ENCODE assay signal across 32 cellular contexts in the genomic region with DNA sequence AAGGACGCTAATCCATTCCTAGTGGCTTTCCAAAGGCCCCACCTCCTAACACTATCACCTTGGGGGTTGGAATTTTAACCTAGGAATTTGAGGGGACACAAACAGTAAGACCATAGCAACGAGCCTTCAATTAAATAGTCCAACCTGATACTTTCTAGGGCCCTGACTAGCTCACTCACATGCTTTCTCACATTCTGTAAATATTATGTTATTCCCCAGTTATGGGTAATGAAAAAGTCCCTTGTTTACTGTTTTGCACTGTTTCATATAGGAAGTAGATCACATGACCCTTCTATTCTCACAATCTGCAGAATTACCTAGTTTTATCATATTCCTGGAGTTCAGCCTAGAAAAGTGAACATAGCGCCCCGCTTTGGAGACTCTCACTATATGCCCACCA.
"Had no signal": no experiment of that assay in that cellular context is flagged by ENCODE, and none has a peak within 500 bp of the region (broad histone marks: within the 10 kb centered on the region; RNA-seq: fewer than 3 reads in every experiment).

No MANE protein-coding gene starts in this region.

- H3K9me3 ChIP-seq: gastrocnemius medialis, mucosa of descending colon, prostate gland, right atrium auricular region, suprapubic skin, transverse colon, upper lobe of right lung, uterus had no signal

- FAIRE-seq: kidney had no signal

- H3K27me3 ChIP-seq: gastrocnemius medialis, hepatocyte, neural progenitor cell, right atrium auricular region, suprapubic skin, transverse colon, upper lobe of right lung, uterus had no signal

- H3K36me3 Mint-ChIP-seq: memory B cell, naive B cell, neural progenitor cell had no signal

- H3K4me3 Mint-ChIP-seq: dendritic cell treated with granulocyte-macrophage colony-stimulating factor and Interleukin-4, amounts not matched to agents 40 ng/mL and 50 ng/mL, for 4 days; endodermal cell; memory B cell; mesothelial cell of epicardium; naive B cell; nephron; neural progenitor cell; stimulated activated naive CD8-positive, alpha-beta T cell treated with anti-CD3 and anti-CD28 coated beads, Interleukin-15, amount 100 ng/mL, for 72 hours had no signal

- H3K79me2 ChIP-seq: hepatocyte, parathyroid adenoma had no signal

- H3K9me3 Mint-ChIP-seq: dendritic cell treated with granulocyte-macrophage colony-stimulating factor and Interleukin-4, amounts not matched to agents 40 ng/mL and 50 ng/mL, for 4 days; endodermal cell; memory B cell; nephron; neural progenitor cell; stimulated activated naive CD8-positive, alpha-beta T cell treated with anti-CD3 and anti-CD28 coated beads, Interleukin-15, amount 100 ng/mL, for 72 hours had no signal

- H2AFZ ChIP-seq: hepatocyte, neural progenitor cell, parathyroid adenoma had no signal

- H3K27ac Mint-ChIP-seq: dendritic cell treated with granulocyte-macrophage colony-stimulating factor and Interleukin-4, amounts not matched to agents 40 ng/mL and 50 ng/mL, for 4 days; endodermal cell; memory B cell; mesothelial cell of epicardium; naive B cell; nephron; neural progenitor cell; stimulated activated naive CD8-positive, alpha-beta T cell treated with anti-CD3 and anti-CD28 coated beads, Interleukin-15, amount 100 ng/mL, for 72 hours had no signal

- H3K4me2 ChIP-seq: hepatocyte, neural progenitor cell, smooth muscle cell had no signal

- H3K9ac ChIP-seq: neural progenitor cell, parathyroid adenoma had no signal

- H3K27me3 Mint-ChIP-seq: dendritic cell treated with granulocyte-macrophage colony-stimulating factor and Interleukin-4, amounts not matched to agents 40 ng/mL and 50 ng/mL, for 4 days; naive B cell; stimulated activated naive CD8-positive, alpha-beta T cell treated with anti-CD3 and anti-CD28 coated beads, Interleukin-15, amount 100 ng/mL, for 72 hours had no signal

- H3K4me3 ChIP-seq: gastrocnemius medialis, hepatocyte, lung, mucosa of descending colon, neural progenitor cell, prostate gland, right atrium auricular region, smooth muscle cell, suprapubic skin, transverse colon, upper lobe of right lung, uterus had no signal

- H3K27ac ChIP-seq: gastrocnemius medialis, hepatocyte, neural progenitor cell, parathyroid adenoma, prostate gland, right atrium auricular region, suprapubic skin, transverse colon, upper lobe of right lung, uterus had no signal

- H3K36me3 ChIP-seq: gastrocnemius medialis, neural progenitor cell, prostate gland, right atrium auricular region, suprapubic skin, transverse colon, upper lobe of right lung, uterus had no signal

- ATAC-seq: esophagus mucosa; gastrocnemius medialis; left lobe of liver; mucosa of descending colon; sciatic nerve; stimulated activated naive CD8-positive, alpha-beta T cell treated with anti-CD3 and anti-CD28 coated beads, Interleukin-15, amount 100 ng/mL, for 72 hours; upper lobe of right lung had no signal

- DNase-seq: effector CD8-positive, alpha-beta T cell; endodermal cell; foreskin fibroblast; gastrocnemius medialis; head of caudate nucleus; kidney; mucosa of descending colon; naive B cell; stimulated activated CD4-positive, alpha-beta T cell treated with anti-CD3 and anti-CD28 coated beads, Interleukin-12 subunit alpha, Interleukin-12 subunit beta, amount 100 ng/mL, for 4 hours; stimulated activated CD4-positive, alpha-beta T cell treated with anti-CD3 and anti-CD28 coated beads, Interleukin-1b, Interleukin-23, amount 100 ng/mL, for 48 hours; stimulated activated CD4-positive, alpha-beta T cell treated with anti-CD3 and anti-CD28 coated beads, Interleukin-4, amount 100 ng/mL, for 1 hour; stimulated activated CD8-positive, alpha-beta memory T cell treated with anti-CD3 and anti-CD28 coated beads, Interleukin-4, amount 100 ng/mL, for 48 hours; stimulated activated naive CD4-positive, alpha-beta T cell; stimulated activated naive CD8-positive, alpha-beta T cell treated with anti-CD3 and anti-CD28 coated beads, Interleukin-15, amount 100 ng/mL, for 72 hours; transverse colon; upper lobe of right lung; uterus had no signal

- H3K4me1 ChIP-seq: gastrocnemius medialis, neural progenitor cell, parathyroid adenoma, prostate gland, right atrium auricular region, suprapubic skin, transverse colon, upper lobe of right lung, uterus had no signal

- H3K4me1 Mint-ChIP-seq: endodermal cell; memory B cell; naive B cell; nephron; neural progenitor cell; stimulated activated naive CD8-positive, alpha-beta T cell treated with anti-CD3 and anti-CD28 coated beads, Interleukin-15, amount 100 ng/mL, for 72 hours had no signal
